ENCODE assay signal across 16 cellular contexts in genomic region chr10:70283071-70283444, GRCh38. TPM values are rescaled to one million over a fixed set of nuclear protein-coding genes. Genes with fewer than 3 reads are reported as not detected.
"Had no signal": no experiment of that assay in that cellular context is flagged by ENCODE, and none has a peak within 500 bp of the region (broad histone marks: within the 10 kb centered on the region; RNA-seq: fewer than 3 reads in every experiment).

No MANE protein-coding gene starts in this region.

- H3K27ac Mint-ChIP-seq: activated B cell treated with CpG ODN at 0.5 μM for 24 hours; activated CD4-positive, alpha-beta T cell treated with anti-CD3 and anti-CD28 coated beads, Interleukin-2, amount 10 ng/mL, durations not matched to agents 24 days and 14 days; activated CD8-positive, alpha-beta T cell treated with anti-CD3 and anti-CD28 coated beads, Interleukin-2, amount 10 ng/mL, durations not matched to agents 7 days and 5 days; naive B cell; stimulated activated effector memory CD8-positive, alpha-beta T cell treated with anti-CD3 and anti-CD28 coated beads, Interleukin-12 subunit alpha, Interleukin-12 subunit beta, amount 100 ng/mL, for 72 hours had no signal

- H3K4me1 Mint-ChIP-seq: activated B cell treated with CpG ODN at 0.5 μM for 24 hours; activated CD4-positive, alpha-beta T cell treated with anti-CD3 and anti-CD28 coated beads, Interleukin-2, amount 10 ng/mL, durations not matched to agents 24 days and 14 days; stimulated activated effector memory CD8-positive, alpha-beta T cell treated with anti-CD3 and anti-CD28 coated beads, Interleukin-12 subunit alpha, Interleukin-12 subunit beta, amount 100 ng/mL, for 72 hours had no signal

- H3K9me3 Mint-ChIP-seq: stimulated activated effector memory CD8-positive, alpha-beta T cell treated with anti-CD3 and anti-CD28 coated beads, Interleukin-12 subunit alpha, Interleukin-12 subunit beta, amount 100 ng/mL, for 72 hours had no signal

- H3K4me3 Mint-ChIP-seq: activated B cell treated with CpG ODN at 0.5 μM for 24 hours; activated CD4-positive, alpha-beta T cell treated with anti-CD3 and anti-CD28 coated beads, Interleukin-2, amount 10 ng/mL, durations not matched to agents 24 days and 14 days; activated CD8-positive, alpha-beta T cell treated with anti-CD3 and anti-CD28 coated beads, Interleukin-2, amount 10 ng/mL, durations not matched to agents 7 days and 5 days; stimulated activated effector memory CD8-positive, alpha-beta T cell treated with anti-CD3 and anti-CD28 coated beads, Interleukin-12 subunit alpha, Interleukin-12 subunit beta, amount 100 ng/mL, for 72 hours had no signal

- DNase-seq: activated B cell treated with CpG ODN at 0.5 μM for 24 hours; activated CD4-positive, alpha-beta T cell treated with anti-CD3 and anti-CD28 coated beads, Interleukin-2, amount 10 ng/mL, durations not matched to agents 24 days and 14 days; activated CD8-positive, alpha-beta memory T cell treated with anti-CD3 and anti-CD28 coated beads, Interleukin-2, amount 50 U/mL, for 4 hours; activated CD8-positive, alpha-beta T cell treated with anti-CD3 and anti-CD28 coated beads, Interleukin-2, amount 10 ng/mL, durations not matched to agents 7 days and 5 days; activated effector memory CD4-positive, alpha-beta T cell treated with anti-CD3 and anti-CD28 coated beads, Interleukin-2, amount 50 U/mL, for 16 hours; activated T-cell treated with anti-CD3 and anti-CD28 coated beads, Interleukin-2, amount 50 U/mL, for 48 hours; naive B cell; retina; T-helper 2 cell had no signal

- ATAC-seq: stimulated activated effector memory CD8-positive, alpha-beta T cell treated with anti-CD3 and anti-CD28 coated beads, Interleukin-12 subunit alpha, Interleukin-12 subunit beta, amount 100 ng/mL, for 72 hours had no signal

- H3K36me3 Mint-ChIP-seq: stimulated activated effector memory CD8-positive, alpha-beta T cell treated with anti-CD3 and anti-CD28 coated beads, Interleukin-12 subunit alpha, Interleukin-12 subunit beta, amount 100 ng/mL, for 72 hours had no signal

- H3K36me3 ChIP-seq: neutrophil, thoracic aorta had no signal

- FAIRE-seq: colon, urothelium cell line had no signal

- H3K9me3 ChIP-seq: neutrophil, thoracic aorta had no signal

- H3K27ac ChIP-seq: neutrophil, thoracic aorta had no signal

RNA-seq across cellular contexts. Expression of gene NPFFR1, which starts 0.7 kb away (rescaled TPM):
- total RNA-seq: activated B cell treated with CpG ODN at 0.5 μM for 24 hours; activated CD4-positive, alpha-beta T cell treated with anti-CD3 and anti-CD28 coated beads, Interleukin-2, amount 10 ng/mL, durations not matched to agents 24 days and 14 days; activated CD8-positive, alpha-beta T cell treated with anti-CD3 and anti-CD28 coated beads, Interleukin-2, amount 10 ng/mL, durations not matched to agents 7 days and 5 days; cardiac septum; glomerular endothelial cell had no signal
